Comparison of ENCODE assay signal across 30 cellular contexts in genomic region chr7:148457310-148457921, GRCh38.
"Had no signal": no experiment of that assay in that cellular context is flagged by ENCODE, and none has a peak within 500 bp of the region (broad histone marks: within the 10 kb centered on the region; RNA-seq: fewer than 3 reads in every experiment).

No MANE protein-coding gene starts in this region.

- H3K9me3 ChIP-seq: esophagus muscularis mucosa, gastrocnemius medialis had no signal

- H3K4me3 ChIP-seq: esophagus muscularis mucosa, gastrocnemius medialis had no signal

- H3K36me3 ChIP-seq: brain microvascular endothelial cell, esophagus muscularis mucosa, gastrocnemius medialis, WERI-Rb-1 had no signal

- H3K27me3 ChIP-seq: brain microvascular endothelial cell, esophagus muscularis mucosa, foreskin keratinocyte, gastrocnemius medialis had no signal

- H3K9me3 Mint-ChIP-seq: activated B cell treated with CpG ODN at 0.5 μM for 24 hours; activated T-cell treated with anti-CD3 and anti-CD28 coated beads, Interleukin-2, amount 50 U/mL, for 24 hours; effector memory CD8-positive, alpha-beta T cell; T-cell; T-helper 1 cell treated with Interleukin-12 subunit alpha and Interleukin-12 subunit beta and Interleukin-4 antibody, amounts not matched to agents 30 μg/mL and 1 μg/mL, for 36 hours; T-helper 2 cell treated with Interferon-gamma antibody and Interleukin-4, amounts not matched to agents 5 μg/mL and 100 μg/mL, for 36 hours had no signal

- H3K27me3 Mint-ChIP-seq: activated B cell treated with CpG ODN at 0.5 μM for 24 hours; activated naive CD4-positive, alpha-beta T cell treated with anti-CD3 and anti-CD28 coated beads, Interleukin-2, amount 10 ng/mL, durations not matched to agents 7 days and 5 days had no signal

- H3K27ac Mint-ChIP-seq: activated B cell treated with CpG ODN at 0.5 μM for 24 hours; activated CD4-positive, alpha-beta memory T cell treated with anti-CD3 and anti-CD28 coated beads, Interleukin-2, amount 10 ng/mL, durations not matched to agents 7 days and 5 days; activated CD4-positive, alpha-beta T cell treated with anti-CD3 and anti-CD28 coated beads for 36 hours; activated CD4-positive, alpha-beta T cell treated with anti-CD3 and anti-CD28 coated beads, Interleukin-2, amount 10 ng/mL, durations not matched to agents 24 days and 14 days; activated naive CD4-positive, alpha-beta T cell treated with anti-CD3 and anti-CD28 coated beads, Interleukin-2, amount 10 ng/mL, durations not matched to agents 7 days and 5 days; activated naive CD4-positive, alpha-beta T cell treated with anti-CD3 and anti-CD28 coated beads, Interleukin-2, amount 50 U/mL, for 72 hours; activated naive CD8-positive, alpha-beta T cell treated with anti-CD3 and anti-CD28 coated beads, Interleukin-2, amount 10 ng/mL, durations not matched to agents 7 days and 5 days; activated T-cell treated with anti-CD3 and anti-CD28 coated beads, Interleukin-2, amount 50 U/mL, for 24 hours; activated T-cell treated with anti-CD3 and anti-CD28 coated beads, Interleukin-2, amount 50 U/mL, for 72 hours; effector memory CD8-positive, alpha-beta T cell; T-cell; T-helper 1 cell treated with Interleukin-12 subunit alpha and Interleukin-12 subunit beta and Interleukin-4 antibody, amounts not matched to agents 30 μg/mL and 1 μg/mL, for 36 hours; T-helper 2 cell treated with Interferon-gamma antibody and Interleukin-4, amounts not matched to agents 5 μg/mL and 100 μg/mL, for 36 hours had no signal

- H3K36me3 Mint-ChIP-seq: activated naive CD4-positive, alpha-beta T cell treated with anti-CD3 and anti-CD28 coated beads, Interleukin-2, amount 10 ng/mL, durations not matched to agents 7 days and 5 days; activated naive CD4-positive, alpha-beta T cell treated with anti-CD3 and anti-CD28 coated beads, Interleukin-2, amount 50 U/mL, for 72 hours; activated naive CD8-positive, alpha-beta T cell treated with anti-CD3 and anti-CD28 coated beads, Interleukin-2, amount 10 ng/mL, durations not matched to agents 7 days and 5 days; T-cell had no signal

- H3K4me1 ChIP-seq: esophagus muscularis mucosa, foreskin keratinocyte, gastrocnemius medialis had no signal

- H3K27ac ChIP-seq: brain microvascular endothelial cell, esophagus muscularis mucosa, foreskin keratinocyte, gastrocnemius medialis, WERI-Rb-1 had no signal

- DNase-seq: activated B cell treated with CpG ODN at 0.5 μM for 24 hours; activated CD4-positive, alpha-beta memory T cell treated with anti-CD3 and anti-CD28 coated beads, Interleukin-2, amount 10 ng/mL, durations not matched to agents 7 days and 5 days; activated CD4-positive, alpha-beta T cell treated with anti-CD3 and anti-CD28 coated beads for 36 hours; activated CD4-positive, alpha-beta T cell treated with anti-CD3 and anti-CD28 coated beads, Interleukin-2, amount 10 ng/mL, durations not matched to agents 24 days and 14 days; activated CD4-positive, CD25-positive, alpha-beta regulatory T cell treated with anti-CD3 and anti-CD28 coated beads, Interleukin-2, amount 50 U/mL, for 72 hours; activated CD8-positive, alpha-beta memory T cell treated with anti-CD3 and anti-CD28 coated beads, Interleukin-2, amount 50 U/mL, for 48 hours; activated gamma-delta T cell; activated naive CD4-positive, alpha-beta T cell; activated naive CD4-positive, alpha-beta T cell treated with anti-CD3 and anti-CD28 coated beads, Interleukin-2, amount 10 ng/mL, durations not matched to agents 7 days and 5 days; activated naive CD8-positive, alpha-beta T cell treated with anti-CD3 and anti-CD28 coated beads, Interleukin-2, amount 10 ng/mL, durations not matched to agents 7 days and 5 days; activated T-cell treated with anti-CD3 and anti-CD28 coated beads for 4 hours; activated T-cell treated with anti-CD3 and anti-CD28 coated beads, Interleukin-2, amount 50 U/mL, for 24 hours; activated T-cell treated with anti-CD3 and anti-CD28 coated beads, Interleukin-2, amount 50 U/mL, for 72 hours; brain microvascular endothelial cell; caudate nucleus; cortex of kidney; dermis blood vessel endothelial cell; effector CD4-positive, alpha-beta T cell; effector memory CD8-positive, alpha-beta T cell; erythroblast; foreskin keratinocyte; gastrocnemius medialis; SW 1271; T-cell; T1000; WERI-Rb-1 had no signal

- ATAC-seq: activated CD4-positive, alpha-beta T cell treated with anti-CD3 and anti-CD28 coated beads for 36 hours; activated naive CD4-positive, alpha-beta T cell treated with anti-CD3 and anti-CD28 coated beads, Interleukin-2, amount 50 U/mL, for 72 hours; activated T-cell treated with anti-CD3 and anti-CD28 coated beads, Interleukin-2, amount 50 U/mL, for 72 hours; effector memory CD8-positive, alpha-beta T cell; foreskin keratinocyte; gastrocnemius medialis; T-cell had no signal

- H3K4me1 Mint-ChIP-seq: activated B cell treated with CpG ODN at 0.5 μM for 24 hours; activated CD4-positive, alpha-beta T cell treated with anti-CD3 and anti-CD28 coated beads for 36 hours; activated CD4-positive, alpha-beta T cell treated with anti-CD3 and anti-CD28 coated beads, Interleukin-2, amount 10 ng/mL, durations not matched to agents 24 days and 14 days; activated naive CD4-positive, alpha-beta T cell treated with anti-CD3 and anti-CD28 coated beads, Interleukin-2, amount 10 ng/mL, durations not matched to agents 7 days and 5 days; activated naive CD8-positive, alpha-beta T cell treated with anti-CD3 and anti-CD28 coated beads, Interleukin-2, amount 10 ng/mL, durations not matched to agents 7 days and 5 days; T-cell had no signal

- H3K4me3 Mint-ChIP-seq: activated B cell treated with CpG ODN at 0.5 μM for 24 hours; activated CD4-positive, alpha-beta memory T cell treated with anti-CD3 and anti-CD28 coated beads, Interleukin-2, amount 10 ng/mL, durations not matched to agents 7 days and 5 days; activated CD4-positive, alpha-beta T cell treated with anti-CD3 and anti-CD28 coated beads for 36 hours; activated CD4-positive, alpha-beta T cell treated with anti-CD3 and anti-CD28 coated beads, Interleukin-2, amount 10 ng/mL, durations not matched to agents 24 days and 14 days; activated naive CD4-positive, alpha-beta T cell treated with anti-CD3 and anti-CD28 coated beads, Interleukin-2, amount 10 ng/mL, durations not matched to agents 7 days and 5 days; activated naive CD8-positive, alpha-beta T cell treated with anti-CD3 and anti-CD28 coated beads, Interleukin-2, amount 10 ng/mL, durations not matched to agents 7 days and 5 days; activated T-cell treated with anti-CD3 and anti-CD28 coated beads, Interleukin-2, amount 50 U/mL, for 24 hours; activated T-cell treated with anti-CD3 and anti-CD28 coated beads, Interleukin-2, amount 50 U/mL, for 72 hours; effector memory CD8-positive, alpha-beta T cell; T-cell; T-helper 1 cell treated with Interleukin-12 subunit alpha and Interleukin-12 subunit beta and Interleukin-4 antibody, amounts not matched to agents 30 μg/mL and 1 μg/mL, for 36 hours; T-helper 2 cell treated with Interferon-gamma antibody and Interleukin-4, amounts not matched to agents 5 μg/mL and 100 μg/mL, for 36 hours had no signal
